9 cellular contexts compared by ENCODE assay signal in the genomic region with DNA sequence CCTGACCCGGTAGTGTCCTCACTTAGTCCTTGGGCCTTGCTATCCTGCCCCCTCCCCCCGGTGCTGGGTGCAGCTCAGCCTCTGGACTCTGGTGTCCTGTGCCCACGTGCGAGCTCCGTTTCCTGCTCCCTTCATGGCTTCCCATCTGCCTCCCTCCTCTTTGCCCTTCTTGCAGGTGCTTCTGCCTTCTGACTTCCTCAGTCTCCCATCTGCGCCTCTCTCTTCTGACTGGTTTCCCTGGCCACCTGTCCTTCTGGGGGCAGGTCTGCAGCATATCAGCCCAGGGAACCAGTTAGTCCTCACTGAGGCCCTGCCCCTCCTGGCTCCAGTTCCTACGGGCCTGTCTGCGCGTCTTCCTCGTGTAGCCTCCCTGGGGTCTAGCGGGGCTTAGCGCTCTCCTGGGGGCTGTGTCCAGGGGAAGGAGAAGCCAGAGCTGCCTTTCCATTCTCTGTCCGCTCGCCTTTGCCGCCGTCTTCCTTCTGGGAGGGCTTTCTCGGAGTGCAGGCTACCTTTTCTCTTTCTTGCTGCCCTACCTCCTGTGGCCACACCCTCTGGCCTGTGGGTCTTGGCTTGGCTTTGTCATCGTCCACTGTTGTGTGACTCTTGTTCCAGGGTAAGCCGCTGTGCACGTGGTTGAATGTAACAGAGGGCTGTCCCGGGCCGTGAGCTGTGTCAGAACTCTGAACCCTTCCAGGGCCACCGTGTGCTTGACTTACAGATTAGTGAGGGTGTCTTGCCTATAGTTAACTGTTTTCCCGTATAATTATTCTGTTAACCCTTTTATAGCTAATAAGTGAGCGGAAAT. TPM values are rescaled to one million over a fixed set of nuclear protein-coding genes. Genes with fewer than 3 reads are reported as not detected.
DNase-seq lines count a peak whose midpoint lies in the region; ATAC-seq and TF ChIP-seq lines count a peak whose summit lies in the region.
"Had no signal": no experiment of that assay in that cellular context is flagged by ENCODE, and none has a peak within 500 bp of the region (broad histone marks: within the 10 kb centered on the region; RNA-seq: fewer than 3 reads in every experiment).

No MANE protein-coding gene starts in this region.

- no peak overlapping the region for H3K4me3 ChIP-seq in mesenchymal stem cell (ENCODE audit: insufficient read depth in 1 of 2, low read depth in 1 of 2, low read length in 2 of 2)
- no peak overlapping the region for H3K4me3 ChIP-seq in thyroid gland (replicated peaks in 1 of 3)

- TF ChIP-seq CTCF in chondrocyte (IDR thresholded peaks at IDR 0.05) (no peak), thyroid gland (IDR thresholded peaks at IDR 0.05) (no peak)

- no peak overlapping the region for H3K14ac ChIP-seq in mesenchymal stem cell (ENCODE audit: low read length in 2 of 2)

- no peak overlapping the region for H4K91ac ChIP-seq in mesenchymal stem cell (ENCODE audit: low read length)

- H3K4me2 ChIP-seq in mesenchymal stem cell (ENCODE audit: low read length, poor library complexity, severe bottlenecking): no peak overlapping the region
- H3K4me2 ChIP-seq: SK-N-SH had no signal

- CTCF ChIA-PET in activated naive CD4-positive, alpha-beta T cell treated with anti-CD3 and anti-CD28 coated beads, Interleukin-2, amount 10 ng/mL, durations not matched to agents 7 days and 5 days (lab: Charles Lee): interaction anchor here (0.9 to 2.4 kb wide), 2 partner anchors 11 to 29 kb away, joined by 4 to 9 read pairs; no protein-coding TSS in a partner anchor

- no peaks in the 10 kb centered on the region for H3K9me3 Mint-ChIP-seq in activated naive CD4-positive, alpha-beta T cell treated with anti-CD3 and anti-CD28 coated beads, Interleukin-2, amount 50 U/mL, for 24 hours
- no peaks in the 10 kb centered on the region for H3K9me3 Mint-ChIP-seq in activated naive CD4-positive, alpha-beta T cell treated with anti-CD3 and anti-CD28 coated beads, Interleukin-2, amount 10 ng/mL, durations not matched to agents 7 days and 5 days
- H3K9me3 Mint-ChIP-seq in chondrocyte (ENCODE audit: low read depth): no peaks in the 10 kb centered on the region

- H3K23ac ChIP-seq in mesenchymal stem cell (ENCODE audit: low read length in 2 of 2): no peak overlapping the region

- H2AK5ac ChIP-seq in mesenchymal stem cell (ENCODE audit: low read length, severe bottlenecking): no peak overlapping the region

- H3K36me3 ChIP-seq in mesenchymal stem cell (ENCODE audit: control insufficient read depth in 1 of 2, insufficient read depth in 2 of 2, low read depth in 1 of 2, low read length in 2 of 2): peaks cover 7 to 25% of the 10 kb centered on the region in 2 experiments
- H3K36me3 ChIP-seq in thyroid gland: no peaks in the 10 kb centered on the region

- H3K27me3 ChIP-seq in mesenchymal stem cell (ENCODE audit: control insufficient read depth in 1 of 2, insufficient read depth in 1 of 2, low read length in 2 of 2) (no peaks in the 10 kb centered on the region), thyroid gland (no peaks in the 10 kb centered on the region)

- H2BK120ac ChIP-seq in mesenchymal stem cell (ENCODE audit: low read depth, low read length): no peak overlapping the region

- H3K9ac ChIP-seq in mesenchymal stem cell (ENCODE audit: low read length): peak overlapping the region; percentile 39
- H3K9ac ChIP-seq: SK-N-SH had no signal

- H3K4ac ChIP-seq in mesenchymal stem cell (ENCODE audit: low read depth in 1 of 2, low read length in 2 of 2): no peak overlapping the region

- H3K27ac Mint-ChIP-seq in activated naive CD4-positive, alpha-beta T cell treated with anti-CD3 and anti-CD28 coated beads, Interleukin-2, amount 50 U/mL, for 24 hours: peak overlapping the region; percentile 68
- H3K27ac Mint-ChIP-seq in activated naive CD4-positive, alpha-beta T cell treated with anti-CD3 and anti-CD28 coated beads, Interleukin-2, amount 10 ng/mL, durations not matched to agents 7 days and 5 days: no peak overlapping the region
- H3K27ac Mint-ChIP-seq in chondrocyte (ENCODE audit: unreplicated experiment): no peak overlapping the region

- no peak overlapping the region for H2BK5ac ChIP-seq in mesenchymal stem cell (ENCODE audit: low read depth, low read length, poor library complexity, severe bottlenecking)

- no peak overlapping the region for H4K8ac ChIP-seq in mesenchymal stem cell (ENCODE audit: low read length)

- peak overlapping the region in 1 of 2 experiments; percentile 18 for H2BK12ac ChIP-seq in mesenchymal stem cell (ENCODE audit: low read length in 2 of 2)

- H3K18ac ChIP-seq in mesenchymal stem cell (ENCODE audit: low read depth in 1 of 2, low read length in 2 of 2): no peak overlapping the region

- no peak for ATAC-seq in HG03045 (IDR thresholded peaks at IDR 0.05; ENCODE audit: unreplicated experiment)

- no peak for DNase-seq in activated naive CD4-positive, alpha-beta T cell treated with anti-CD3 and anti-CD28 coated beads, Interleukin-2, amount 10 ng/mL, durations not matched to agents 7 days and 5 days
- DNase-seq in chondrocyte (ENCODE audit: low spot score) (peak; percentile 60), mesenchymal stem cell (no peak), thyroid gland (peak; percentile 86 to 87), NCI-H2029 treated with DMSO at 0.1 percent for 48 hours (lab: John Stamatoyannopoulos, UW) (no peak), dermis blood vessel endothelial cell (no peak)
- DNase-seq: SK-N-SH had no signal

- peaks cover 11% of the 10 kb centered on the region for H3K36me3 Mint-ChIP-seq in activated naive CD4-positive, alpha-beta T cell treated with anti-CD3 and anti-CD28 coated beads, Interleukin-2, amount 50 U/mL, for 24 hours
- H3K36me3 Mint-ChIP-seq in activated naive CD4-positive, alpha-beta T cell treated with anti-CD3 and anti-CD28 coated beads, Interleukin-2, amount 10 ng/mL, durations not matched to agents 7 days and 5 days: peaks cover 18% of the 10 kb centered on the region
- H3K36me3 Mint-ChIP-seq in chondrocyte (ENCODE audit: low read depth): peaks cover 10% of the 10 kb centered on the region

- H3K4me1 Mint-ChIP-seq in activated naive CD4-positive, alpha-beta T cell treated with anti-CD3 and anti-CD28 coated beads, Interleukin-2, amount 50 U/mL, for 24 hours: peaks cover 83% of the 10 kb centered on the region
- H3K4me1 Mint-ChIP-seq in activated naive CD4-positive, alpha-beta T cell treated with anti-CD3 and anti-CD28 coated beads, Interleukin-2, amount 10 ng/mL, durations not matched to agents 7 days and 5 days: peaks cover 14% of the 10 kb centered on the region
- peaks cover 47% of the 10 kb centered on the region for H3K4me1 Mint-ChIP-seq in chondrocyte (ENCODE audit: low read depth)

- 73% methylated on average over 20 of the region's 25 CpGs for WGBS in mesenchymal stem cell
- 53 to 58% methylated on average over 25 of the region's 25 CpGs for WGBS in thyroid gland, 2 donors

- intact Hi-C loops in thyroid gland (cut with DNase I): loop anchor here (10.0 kb wide), 1 partner anchor 94 kb away; no protein-coding TSS in a partner anchor

- H2BK15ac ChIP-seq in mesenchymal stem cell (ENCODE audit: low read depth, poor library complexity, severe bottlenecking): no peak overlapping the region

- H3K4me3 Mint-ChIP-seq in activated naive CD4-positive, alpha-beta T cell treated with anti-CD3 and anti-CD28 coated beads, Interleukin-2, amount 50 U/mL, for 24 hours: no peak overlapping the region
- H3K4me3 Mint-ChIP-seq in activated naive CD4-positive, alpha-beta T cell treated with anti-CD3 and anti-CD28 coated beads, Interleukin-2, amount 10 ng/mL, durations not matched to agents 7 days and 5 days: no peak overlapping the region
- H3K4me3 Mint-ChIP-seq in chondrocyte (ENCODE audit: unreplicated experiment): no peak overlapping the region

- H3K79me1 ChIP-seq in mesenchymal stem cell (replicated peaks; ENCODE audit: low read length, poor library complexity, severe bottlenecking): peaks cover 28% of the 10 kb centered on the region

- no peak overlapping the region for H3K27ac ChIP-seq in mesenchymal stem cell (ENCODE audit: low read length, poor library complexity, severe bottlenecking)
- H3K27ac ChIP-seq in thyroid gland: no peak overlapping the region

- H3K27me3 Mint-ChIP-seq in activated naive CD4-positive, alpha-beta T cell treated with anti-CD3 and anti-CD28 coated beads, Interleukin-2, amount 50 U/mL, for 24 hours: no peaks in the 10 kb centered on the region
- no peaks in the 10 kb centered on the region for H3K27me3 Mint-ChIP-seq in activated naive CD4-positive, alpha-beta T cell treated with anti-CD3 and anti-CD28 coated beads, Interleukin-2, amount 10 ng/mL, durations not matched to agents 7 days and 5 days
- no peaks in the 10 kb centered on the region for H3K27me3 Mint-ChIP-seq in chondrocyte (ENCODE audit: low read depth)

- H3K9me3 ChIP-seq in mesenchymal stem cell (ENCODE audit: control insufficient read depth, low read length) (no peaks in the 10 kb centered on the region), thyroid gland (no peaks in the 10 kb centered on the region)
- H3K9me3 ChIP-seq: SK-N-SH had no signal

- H2AFZ ChIP-seq in mesenchymal stem cell (ENCODE audit: low read depth, low read length): no peak overlapping the region

- H3K4me1 ChIP-seq in mesenchymal stem cell (ENCODE audit: control insufficient read depth, insufficient read depth, low read depth, low read length) (peaks cover 25% of the 10 kb centered on the region), thyroid gland (peaks cover 52 to 53% of the 10 kb centered on the region in 2 donors)

- no peak for TF ChIP-seq POLR2A in thyroid gland (IDR thresholded peaks at IDR 0.05)

RNA-seq across cellular contexts. Expression of gene EHMT1, which starts 51.8 kb away (rescaled TPM):
- total RNA-seq in chondrocyte (59.6 to 92.3 TPM (median 61.0 TPM) in 3 replicates), thyroid gland (10 to 100 TPM; 56.8 to 99.5 (median 94.4) TPM), dermis blood vessel endothelial cell (65.3 and 89.3 TPM in 2 replicates)
- 26.1 TPM for polyA plus RNA-seq in mesenchymal stem cell (2013, experiment 1 of 2)
- 24.7 TPM for polyA plus RNA-seq in mesenchymal stem cell (2013, experiment 2 of 2)

Comparison
In these comparisons a context has a peak if more than half of its experiments do, and no peak if none do; other contexts are left out.
1. DNase-seq: peak in chondrocyte (single experiment) and thyroid gland (2 of 2); none in activated naive CD4-positive, alpha-beta T cell treated with anti-CD3 and anti-CD28 coated beads, Interleukin-2, amount 10 ng/mL, durations not matched to agents 7 days and 5 days (single experiment), mesenchymal stem cell (single experiment), NCI-H2029 treated with DMSO at 0.1 percent for 48 hours (single experiment) and dermis blood vessel endothelial cell (single experiment).